Comparison of ENCODE assay signal across 3 cellular contexts in genomic region chr4:1031956-1032795, GRCh38.
TF ChIP-seq lines count a peak whose summit lies in the region.

No MANE protein-coding gene starts in this region.

TF ChIP-seq in HEK293, 187 proteins besides CTCF, POLR2A, EP300 and RAD21 (continues in another document):
- 0 out of 2 replicates have a peak, but pooled peaks have one; percentile 21 for TF ChIP-seq EGR2 (tag by site-specific recombination; IDR thresholded peaks at IDR 0.05; ENCODE audit: low read depth)
- no peak for TF ChIP-seq ZBTB8A (tag by site-specific recombination; IDR thresholded peaks at IDR 0.05)
- TF ChIP-seq ZNF433 (tag by site-specific recombination; IDR thresholded peaks at IDR 0.05; ENCODE audit: low read depth) = no peak
- no peak for TF ChIP-seq ZNF24 (tag by site-specific recombination; IDR thresholded peaks at IDR 0.05)
- no peak for TF ChIP-seq ZNF555 (tag by site-specific recombination; conservative IDR thresholded peaks at IDR 0.05)
- no peak for TF ChIP-seq ZNF169 (tag by site-specific recombination; IDR thresholded peaks at IDR 0.05)
- TF ChIP-seq ZNF449 (tag by site-specific recombination; IDR thresholded peaks at IDR 0.05) = peak; percentile 55
- TF ChIP-seq ZBTB20 (tag by site-specific recombination; IDR thresholded peaks at IDR 0.05) = peak; percentile 71
- TF ChIP-seq ZNF341 (tag by site-specific recombination; IDR thresholded peaks at IDR 0.05; ENCODE audit: low read depth) = no peak
- no peak for TF ChIP-seq SALL2 (tag by site-specific recombination; IDR thresholded peaks at IDR 0.05; ENCODE audit: borderline replicate concordance)
- no peak for TF ChIP-seq KLF9 (tag by site-specific recombination; IDR thresholded peaks at IDR 0.05; ENCODE audit: low read depth)
- TF ChIP-seq MYNN (tag by site-specific recombination; IDR thresholded peaks at IDR 0.05; ENCODE audit: borderline replicate concordance) = no peak
- peak; percentile 32; the same call in 1 of the 2 replicates for TF ChIP-seq ZNF398 (tag by site-specific recombination; IDR thresholded peaks at IDR 0.05)
- no peak for TF ChIP-seq HIC1 (tag by site-specific recombination; IDR thresholded peaks at IDR 0.05)

TF ChIP-seq in SK-N-SH, 30 proteins besides CTCF, POLR2A, EP300 and RAD21:
- no peak for TF ChIP-seq RXRA (IDR thresholded peaks at IDR 0.05; ENCODE audit: borderline replicate concordance, low read depth)
- no peak for TF ChIP-seq TAF1 (IDR thresholded peaks at IDR 0.05; ENCODE audit: borderline replicate concordance, low read depth, low read length)
- TF ChIP-seq CHD2 (IDR thresholded peaks at IDR 0.05; ENCODE audit: low read length, partially characterized antibody) = no peak
- no peak for TF ChIP-seq REST (IDR thresholded peaks at IDR 0.05; ENCODE audit: low read depth, low read length)

TF ChIP-seq in HepG2, 621 proteins besides CTCF, POLR2A, EP300 and RAD21:
- TF ChIP-seq STAG1 (CRISPR knock-in tag; IDR thresholded peaks at IDR 0.05) (peak; percentile 29; the same call in 1 of the 2 replicates), CREB1 (IDR thresholded peaks at IDR 0.05) (no peak), CREB1 (CRISPR knock-in tag; IDR thresholded peaks at IDR 0.05) (no peak), PRDM15 (CRISPR knock-in tag; IDR thresholded peaks at IDR 0.05) (no peak), HNRNPL (IDR thresholded peaks at IDR 0.05; ENCODE audit: low read depth, low read length) (peak; percentile 51; the same call in 1 of the 2 replicates), KLF12 (CRISPR knock-in tag; IDR thresholded peaks at IDR 0.05; ENCODE audit: borderline replicate concordance) (no peak), ZNF768 (CRISPR knock-in tag; IDR thresholded peaks at IDR 0.05) (0 out of 2 replicates have a peak, but pooled peaks have one; percentile 8)
